Comparison of ENCODE assay signal across 1 cellular context in genomic region chr9:110256392-110257096, GRCh38.
TF ChIP-seq lines count a peak whose summit lies in the region.

TSS of gene TXN (minus strand) at chr9:110256507. CDS start at chr9:110256435, 72 bp downstream.

TF ChIP-seq in HepG2, 621 proteins besides CTCF, POLR2A, EP300 and RAD21 (continued from another document):
- TF ChIP-seq, protein P1, sequence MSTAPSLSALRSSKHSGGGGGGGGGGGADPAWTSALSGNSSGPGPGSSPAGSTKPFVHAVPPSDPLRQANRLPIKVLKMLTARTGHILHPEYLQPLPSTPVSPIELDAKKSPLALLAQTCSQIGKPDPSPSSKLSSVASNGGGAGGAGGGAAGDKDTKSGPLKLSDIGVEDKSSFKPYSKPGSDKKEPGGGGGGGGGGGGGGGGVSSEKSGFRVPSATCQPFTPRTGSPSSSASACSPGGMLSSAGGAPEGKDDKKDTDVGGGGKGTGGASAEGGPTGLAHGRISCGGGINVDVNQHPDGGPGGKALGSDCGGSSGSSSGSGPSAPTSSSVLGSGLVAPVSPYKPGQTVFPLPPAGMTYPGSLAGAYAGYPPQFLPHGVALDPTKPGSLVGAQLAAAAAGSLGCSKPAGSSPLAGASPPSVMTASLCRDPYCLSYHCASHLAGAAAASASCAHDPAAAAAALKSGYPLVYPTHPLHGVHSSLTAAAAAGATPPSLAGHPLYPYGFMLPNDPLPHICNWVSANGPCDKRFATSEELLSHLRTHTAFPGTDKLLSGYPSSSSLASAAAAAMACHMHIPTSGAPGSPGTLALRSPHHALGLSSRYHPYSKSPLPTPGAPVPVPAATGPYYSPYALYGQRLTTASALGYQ (CRISPR knock-in tag; IDR thresholded peaks at IDR 0.05) = 0 out of 2 replicates have a peak, but pooled peaks have one; percentile 42
- TF ChIP-seq, protein P2, sequence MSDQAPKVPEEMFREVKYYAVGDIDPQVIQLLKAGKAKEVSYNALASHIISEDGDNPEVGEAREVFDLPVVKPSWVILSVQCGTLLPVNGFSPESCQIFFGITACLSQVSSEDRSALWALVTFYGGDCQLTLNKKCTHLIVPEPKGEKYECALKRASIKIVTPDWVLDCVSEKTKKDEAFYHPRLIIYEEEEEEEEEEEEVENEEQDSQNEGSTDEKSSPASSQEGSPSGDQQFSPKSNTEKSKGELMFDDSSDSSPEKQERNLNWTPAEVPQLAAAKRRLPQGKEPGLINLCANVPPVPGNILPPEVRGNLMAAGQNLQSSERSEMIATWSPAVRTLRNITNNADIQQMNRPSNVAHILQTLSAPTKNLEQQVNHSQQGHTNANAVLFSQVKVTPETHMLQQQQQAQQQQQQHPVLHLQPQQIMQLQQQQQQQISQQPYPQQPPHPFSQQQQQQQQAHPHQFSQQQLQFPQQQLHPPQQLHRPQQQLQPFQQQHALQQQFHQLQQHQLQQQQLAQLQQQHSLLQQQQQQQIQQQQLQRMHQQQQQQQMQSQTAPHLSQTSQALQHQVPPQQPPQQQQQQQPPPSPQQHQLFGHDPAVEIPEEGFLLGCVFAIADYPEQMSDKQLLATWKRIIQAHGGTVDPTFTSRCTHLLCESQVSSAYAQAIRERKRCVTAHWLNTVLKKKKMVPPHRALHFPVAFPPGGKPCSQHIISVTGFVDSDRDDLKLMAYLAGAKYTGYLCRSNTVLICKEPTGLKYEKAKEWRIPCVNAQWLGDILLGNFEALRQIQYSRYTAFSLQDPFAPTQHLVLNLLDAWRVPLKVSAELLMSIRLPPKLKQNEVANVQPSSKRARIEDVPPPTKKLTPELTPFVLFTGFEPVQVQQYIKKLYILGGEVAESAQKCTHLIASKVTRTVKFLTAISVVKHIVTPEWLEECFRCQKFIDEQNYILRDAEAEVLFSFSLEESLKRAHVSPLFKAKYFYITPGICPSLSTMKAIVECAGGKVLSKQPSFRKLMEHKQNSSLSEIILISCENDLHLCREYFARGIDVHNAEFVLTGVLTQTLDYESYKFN (CRISPR knock-in tag; conservative IDR thresholded peaks at IDR 0.05) = peak; percentile 23; the same call in 1 of the 2 replicates
- TF ChIP-seq, protein P3, sequence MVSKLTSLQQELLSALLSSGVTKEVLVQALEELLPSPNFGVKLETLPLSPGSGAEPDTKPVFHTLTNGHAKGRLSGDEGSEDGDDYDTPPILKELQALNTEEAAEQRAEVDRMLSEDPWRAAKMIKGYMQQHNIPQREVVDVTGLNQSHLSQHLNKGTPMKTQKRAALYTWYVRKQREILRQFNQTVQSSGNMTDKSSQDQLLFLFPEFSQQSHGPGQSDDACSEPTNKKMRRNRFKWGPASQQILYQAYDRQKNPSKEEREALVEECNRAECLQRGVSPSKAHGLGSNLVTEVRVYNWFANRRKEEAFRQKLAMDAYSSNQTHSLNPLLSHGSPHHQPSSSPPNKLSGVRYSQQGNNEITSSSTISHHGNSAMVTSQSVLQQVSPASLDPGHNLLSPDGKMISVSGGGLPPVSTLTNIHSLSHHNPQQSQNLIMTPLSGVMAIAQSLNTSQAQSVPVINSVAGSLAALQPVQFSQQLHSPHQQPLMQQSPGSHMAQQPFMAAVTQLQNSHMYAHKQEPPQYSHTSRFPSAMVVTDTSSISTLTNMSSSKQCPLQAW (CRISPR knock-in tag; IDR thresholded peaks at IDR 0.05) = 0 out of 2 replicates have a peak, but pooled peaks have one; percentile 35
- TF ChIP-seq ASH2L (IDR thresholded peaks at IDR 0.05; ENCODE audit: insufficient read length, low read depth, low read length) = peak; percentile 76
- TF ChIP-seq GTF2F1 (IDR thresholded peaks at IDR 0.05; ENCODE audit: low read length) = 0 out of 2 replicates have a peak, but pooled peaks have one; percentile 64
- peak; percentile 59; the same call in 1 of the 2 replicates for TF ChIP-seq BRD4 (CRISPR knock-in tag; IDR thresholded peaks at IDR 0.05)
- TF ChIP-seq BCL6 (CRISPR knock-in tag; IDR thresholded peaks at IDR 0.05) = peak; percentile 94
- peak; percentile 59; the same call in 1 of the 2 replicates for TF ChIP-seq ZNF160 (CRISPR knock-in tag; IDR thresholded peaks at IDR 0.05)
- TF ChIP-seq FOSL1 (CRISPR knock-in tag; IDR thresholded peaks at IDR 0.05; ENCODE audit: borderline replicate concordance) = no peak
- no peak for TF ChIP-seq NR2F6 (IDR thresholded peaks at IDR 0.05)
- TF ChIP-seq NR2F6 (CRISPR knock-in tag; IDR thresholded peaks at IDR 0.05) = 0 out of 2 replicates have a peak, but pooled peaks have one; percentile 8
- peak; percentile 95 for TF ChIP-seq NFE2L2 (IDR thresholded peaks at IDR 0.05; ENCODE audit: low read length)
- 0 out of 2 replicates have a peak, but pooled peaks have one; percentile 59 for TF ChIP-seq FOXC1 (CRISPR knock-in tag; IDR thresholded peaks at IDR 0.05; ENCODE audit: borderline replicate concordance)
- TF ChIP-seq ZFP82 (CRISPR knock-in tag; IDR thresholded peaks at IDR 0.05; ENCODE audit: borderline replicate concordance) = peak; percentile 17; the same call in 1 of the 2 replicates
- no peak for TF ChIP-seq CREM (IDR thresholded peaks at IDR 0.05)
- TF ChIP-seq CREM (CRISPR knock-in tag; IDR thresholded peaks at IDR 0.05) = no peak
- TF ChIP-seq SRY (CRISPR knock-in tag; IDR thresholded peaks at IDR 0.05) = peak; percentile 85; the same call in 1 of the 2 replicates
- 0 out of 2 replicates have a peak, but pooled peaks have one; percentile 45 for TF ChIP-seq ZNF232 (CRISPR knock-in tag; IDR thresholded peaks at IDR 0.05; ENCODE audit: borderline replicate concordance)
- TF ChIP-seq, protein P4, sequence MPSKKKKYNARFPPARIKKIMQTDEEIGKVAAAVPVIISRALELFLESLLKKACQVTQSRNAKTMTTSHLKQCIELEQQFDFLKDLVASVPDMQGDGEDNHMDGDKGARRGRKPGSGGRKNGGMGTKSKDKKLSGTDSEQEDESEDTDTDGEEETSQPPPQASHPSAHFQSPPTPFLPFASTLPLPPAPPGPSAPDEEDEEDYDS (CRISPR knock-in tag; IDR thresholded peaks at IDR 0.05) = peak; percentile 94
- TF ChIP-seq MYPOP (CRISPR knock-in tag; IDR thresholded peaks at IDR 0.05) = peak; percentile 38; the same call in 1 of the 2 replicates
- peak; percentile 62 for TF ChIP-seq MNT (IDR thresholded peaks at IDR 0.05)
- TF ChIP-seq KLF15 (CRISPR knock-in tag; IDR thresholded peaks at IDR 0.05; ENCODE audit: borderline replicate concordance) = 0 out of 2 replicates have a peak, but pooled peaks have one; percentile 37
- TF ChIP-seq ZC3H13 (CRISPR knock-in tag; IDR thresholded peaks at IDR 0.05) = no peak
- TF ChIP-seq TMF1 (CRISPR knock-in tag; IDR thresholded peaks at IDR 0.05; ENCODE audit: low read depth) = no peak
- TF ChIP-seq ZIK1 (CRISPR knock-in tag; IDR thresholded peaks at IDR 0.05; ENCODE audit: borderline replicate concordance, low read depth) = no peak
- 0 out of 2 replicates have a peak, but pooled peaks have one; percentile 39 for TF ChIP-seq ZNF430 (CRISPR knock-in tag; IDR thresholded peaks at IDR 0.05)
- TF ChIP-seq SALL2 (CRISPR knock-in tag; IDR thresholded peaks at IDR 0.05) = peak; percentile 33; the same call in 1 of the 2 replicates
- TF ChIP-seq, protein P5, sequence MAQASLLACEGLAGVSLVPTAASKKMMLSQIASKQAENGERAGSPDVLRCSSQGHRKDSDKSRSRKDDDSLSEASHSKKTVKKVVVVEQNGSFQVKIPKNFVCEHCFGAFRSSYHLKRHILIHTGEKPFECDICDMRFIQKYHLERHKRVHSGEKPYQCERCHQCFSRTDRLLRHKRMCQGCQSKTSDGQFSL (CRISPR knock-in tag; IDR thresholded peaks at IDR 0.05) = peak; percentile 95
- TF ChIP-seq MLX (CRISPR knock-in tag; IDR thresholded peaks at IDR 0.05) = peak; percentile 48
- TF ChIP-seq MTA3 (CRISPR knock-in tag; IDR thresholded peaks at IDR 0.05) = no peak
- peak; percentile 8; the same call in 1 of the 2 replicates for TF ChIP-seq ELF1 (CRISPR knock-in tag; IDR thresholded peaks at IDR 0.05)
- TF ChIP-seq TEAD3 (CRISPR knock-in tag; optimal IDR thresholded peaks at IDR 0.05; ENCODE audit: borderline replicate concordance) = peak; percentile 47
- no peak for TF ChIP-seq POLR2AphosphoS2 (IDR thresholded peaks at IDR 0.05; ENCODE audit: low read depth, low read length)
- TF ChIP-seq ZBTB14 (CRISPR knock-in tag; IDR thresholded peaks at IDR 0.05) = peak; percentile 91
- no peak for TF ChIP-seq TAF15 (IDR thresholded peaks at IDR 0.05; ENCODE audit: low read depth, low read length, poor library complexity, severe bottlenecking)
- TF ChIP-seq, protein P6, sequence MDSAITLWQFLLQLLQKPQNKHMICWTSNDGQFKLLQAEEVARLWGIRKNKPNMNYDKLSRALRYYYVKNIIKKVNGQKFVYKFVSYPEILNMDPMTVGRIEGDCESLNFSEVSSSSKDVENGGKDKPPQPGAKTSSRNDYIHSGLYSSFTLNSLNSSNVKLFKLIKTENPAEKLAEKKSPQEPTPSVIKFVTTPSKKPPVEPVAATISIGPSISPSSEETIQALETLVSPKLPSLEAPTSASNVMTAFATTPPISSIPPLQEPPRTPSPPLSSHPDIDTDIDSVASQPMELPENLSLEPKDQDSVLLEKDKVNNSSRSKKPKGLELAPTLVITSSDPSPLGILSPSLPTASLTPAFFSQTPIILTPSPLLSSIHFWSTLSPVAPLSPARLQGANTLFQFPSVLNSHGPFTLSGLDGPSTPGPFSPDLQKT (CRISPR knock-in tag; IDR thresholded peaks at IDR 0.05; ENCODE audit: borderline replicate concordance) = 0 out of 2 replicates have a peak, but pooled peaks have one; percentile 44
- TF ChIP-seq ZFY (CRISPR knock-in tag; IDR thresholded peaks at IDR 0.05) = 0 out of 2 replicates have a peak, but pooled peaks have one; percentile 45
- TF ChIP-seq ZSCAN20 (CRISPR knock-in tag; IDR thresholded peaks at IDR 0.05; ENCODE audit: borderline replicate concordance) = peak; percentile 37; the same call in 1 of the 2 replicates
TF ChIP-seq in HepG2: peak in this region for 174.
